In the genomic region with DNA sequence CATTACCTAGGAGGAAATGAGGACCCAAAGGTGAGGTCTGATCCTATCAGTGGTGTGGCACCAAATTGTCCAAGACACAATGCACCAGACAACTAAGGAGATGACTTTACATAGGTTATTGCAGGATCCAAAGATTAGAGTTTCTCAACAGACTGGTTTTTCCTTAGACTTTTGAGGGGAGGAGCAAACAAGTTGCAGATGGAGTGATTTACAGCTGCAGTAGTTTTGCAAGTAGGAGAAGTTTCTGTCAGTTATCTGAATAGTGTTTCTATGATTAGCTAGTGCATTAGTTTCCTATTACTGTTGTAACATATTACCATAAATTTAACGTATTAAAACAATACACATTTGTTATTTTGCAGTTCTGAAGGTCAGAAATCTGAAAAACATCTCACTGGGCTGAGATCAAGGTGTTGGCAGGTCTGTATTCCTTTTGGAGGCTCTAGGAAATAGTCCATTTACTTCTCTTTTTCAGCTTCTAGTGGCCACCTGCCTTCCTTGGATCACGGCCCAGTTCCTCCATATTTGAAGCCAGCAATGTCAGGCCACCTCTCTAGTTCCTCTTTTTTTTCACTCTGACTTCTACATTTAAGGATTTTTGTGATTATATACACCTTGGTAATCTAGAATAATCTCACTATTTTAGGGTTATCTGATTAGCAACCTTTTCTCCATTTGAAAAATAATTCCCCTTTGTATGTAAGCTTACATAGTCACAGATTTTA, we compare ENCODE assay signal across 14 cellular contexts.
DNase-seq lines count a peak whose midpoint lies in the region; ATAC-seq and TF ChIP-seq lines count a peak whose summit lies in the region.
"Had no signal": no experiment of that assay in that cellular context is flagged by ENCODE, and none has a peak within 500 bp of the region (broad histone marks: within the 10 kb centered on the region; RNA-seq: fewer than 3 reads in every experiment).

No MANE protein-coding gene starts in this region.

- no peaks in the 10 kb centered on the region for H3K36me3 ChIP-seq in hepatocyte (replicated peaks; ENCODE audit: insufficient read depth, low read depth)
- H3K36me3 ChIP-seq: BLaER1 treated with 17β-estradiol and CSF1 and Interleukin-3, amounts not matched to agents 10 nM and 100 nM had no signal

- no peaks in the 10 kb centered on the region for H3K9me3 ChIP-seq in hepatocyte (ENCODE audit: low read depth)
- H3K9me3 ChIP-seq: BLaER1 treated with 17β-estradiol and CSF1 and Interleukin-3, amounts not matched to agents 10 nM and 100 nM had no signal

- no peaks in the 10 kb centered on the region for H3K9me2 ChIP-seq in hepatocyte (replicated peaks; ENCODE audit: insufficient read depth)

- H2AFZ ChIP-seq in hepatocyte = no peak overlapping the region

- intact Hi-C loops in cardiac septum (cut with DNase I) = no loop called here

- H3K27me3 ChIP-seq in hepatocyte = no peaks in the 10 kb centered on the region
- H3K27me3 ChIP-seq: BLaER1 treated with 17β-estradiol and CSF1 and Interleukin-3, amounts not matched to agents 10 nM and 100 nM had no signal

- no peaks in the 10 kb centered on the region for H4K20me1 ChIP-seq in hepatocyte (ENCODE audit: insufficient read depth, poor library complexity, severe bottlenecking)
- H4K20me1 ChIP-seq: BLaER1 treated with 17β-estradiol and CSF1 and Interleukin-3, amounts not matched to agents 10 nM and 100 nM had no signal

- H3K4me3 ChIP-seq in NB4 (ENCODE audit: low read depth, low read length) = no peak overlapping the region
- H3K4me3 ChIP-seq in hepatocyte = no peak overlapping the region
- H3K4me3 ChIP-seq: BLaER1 treated with 17β-estradiol and CSF1 and Interleukin-3, amounts not matched to agents 10 nM and 100 nM had no signal

- peak; percentile 23 for DNase-seq in DMS 273 (lab: John Stamatoyannopoulos, UW; ENCODE audit: unreplicated experiment)
- DNase-seq in DMS 273 treated with DMSO at 0.1 percent for 48 hours (lab: John Stamatoyannopoulos, UW) = no peak
- DNase-seq in NB4 (ENCODE audit: low read depth) = peak; percentile 5
- DNase-seq in UCSD-AML1 (lab: John Stamatoyannopoulos, UW; ENCODE audit: unreplicated experiment) = peak; percentile 11
- DNase-seq in hepatocyte (ENCODE audit: low spot score) = peak; percentile 11
- no peak for DNase-seq in inferior parietal cortex (ENCODE audit: extremely low spot score)
- DNase-seq in cardiac septum (ENCODE audit: low spot score) = no peak
- DNase-seq: DMS153, IMR-90, NCI-H1105, NCI-H1694 treated with DMSO at 0.1 percent for 48 hours had no signal

- H3K4me1 ChIP-seq in hepatocyte (ENCODE audit: insufficient read depth) = no peaks in the 10 kb centered on the region
- H3K4me1 ChIP-seq: BLaER1 treated with 17β-estradiol and CSF1 and Interleukin-3, amounts not matched to agents 10 nM and 100 nM had no signal

- 91% methylated on average over 2 of the region's 2 CpGs for WGBS in hepatocyte (ENCODE audit: low lambda C conversion rate, missing lambda C conversion rate)

- TF ChIP-seq CTCF in NB4 (IDR thresholded peaks at IDR 0.05; ENCODE audit: low read depth, low read length) = no peak
- TF ChIP-seq CTCF in hepatocyte (IDR thresholded peaks at IDR 0.05; ENCODE audit: poor library complexity) = no peak

- H3K4me2 ChIP-seq in hepatocyte = no peak overlapping the region
- H3K4me2 ChIP-seq: BLaER1 treated with 17β-estradiol and CSF1 and Interleukin-3, amounts not matched to agents 10 nM and 100 nM had no signal

- H3K79me2 ChIP-seq in hepatocyte = no peaks in the 10 kb centered on the region

- TF ChIP-seq POLR2A in NB4 (IDR thresholded peaks at IDR 0.05; ENCODE audit: extremely low read depth, insufficient read length) = no peak

- ATAC-seq in GM18520 (IDR thresholded peaks at IDR 0.05; ENCODE audit: unreplicated experiment) = no peak

- no peak overlapping the region for H3K27ac ChIP-seq in hepatocyte
- H3K27ac ChIP-seq: 22Rv1; BLaER1 treated with 17β-estradiol and CSF1 and Interleukin-3, amounts not matched to agents 10 nM and 100 nM had no signal

Comparison
In these comparisons a context has a peak if more than half of its experiments do, and no peak if none do; other contexts are left out.
1. DNase-seq: peak in DMS 273 (single experiment), NB4 (single experiment), UCSD-AML1 (single experiment) and hepatocyte (single experiment); none in DMS 273 treated with DMSO at 0.1 percent for 48 hours (single experiment), inferior parietal cortex (single experiment) and cardiac septum (single experiment).